In genomic region chrX:41516995-41517660, GRCh38 we compare ENCODE assay signal across 22 cellular contexts.
DNase-seq lines count a peak whose midpoint lies in the region; ATAC-seq and TF ChIP-seq lines count a peak whose summit lies in the region.
"Had no signal": no experiment of that assay in that cellular context is flagged by ENCODE, and none has a peak within 500 bp of the region (broad histone marks: within the 10 kb centered on the region; RNA-seq: fewer than 3 reads in every experiment).

No MANE protein-coding gene starts in this region.

- H3K9ac ChIP-seq in OCI-LY1 (ENCODE audit: low read length) = no peak overlapping the region

- no peak overlapping the region for H2AFZ ChIP-seq in OCI-LY1 (ENCODE audit: low read length)

- no peaks in the 10 kb centered on the region for H4K20me1 ChIP-seq in OCI-LY1 (ENCODE audit: insufficient read depth, low read length)

- H3K36me3 Mint-ChIP-seq in activated naive CD4-positive, alpha-beta T cell treated with anti-CD3 and anti-CD28 coated beads, Interleukin-2, amount 50 U/mL, for 72 hours = no peaks in the 10 kb centered on the region

- H3K36me3 ChIP-seq in OCI-LY1 (ENCODE audit: insufficient read depth, low read length) = peaks cover 6% of the 10 kb centered on the region; the same call in 1 of the 2 replicates
- H3K36me3 ChIP-seq: adrenal gland, lower lobe of right lung, prostate gland had no signal

- no peaks in the 10 kb centered on the region for H3K79me2 ChIP-seq in OCI-LY1 (ENCODE audit: insufficient read depth, low read length)

- no peak overlapping the region for H3K4me3 ChIP-seq in OCI-LY1 (ENCODE audit: low read depth, low read length, poor library complexity, severe bottlenecking)
- H3K4me3 ChIP-seq: adrenal gland, lower lobe of right lung, mucosa of descending colon, prostate gland, SK-N-MC, tibial artery had no signal

- peak; percentile 28 for DNase-seq in ELF-1 (ENCODE audit: low read depth, low spot score)
- DNase-seq in occipital lobe (lab: John Stamatoyannopoulos, UW) = peak; percentile 7
- DNase-seq in OCI-M2 (lab: John Stamatoyannopoulos, UW; ENCODE audit: unreplicated experiment) = no peak
- no peak for DNase-seq in activated naive CD4-positive, alpha-beta T cell treated with anti-CD3 and anti-CD28 coated beads, Interleukin-2, amount 50 U/mL, for 72 hours (ENCODE audit: low spot score in 2 of 2)
- DNase-seq: adrenal gland, kidney, lower lobe of right lung, mucosa of descending colon, NCI-H1694, NCI-H2227 treated with DMSO at 0.1 percent for 48 hours, T-helper 9 cell, tibial artery had no signal

- no peak for ATAC-seq in HG02610 (IDR thresholded peaks at IDR 0.05; ENCODE audit: unreplicated experiment)
- ATAC-seq in activated naive CD4-positive, alpha-beta T cell treated with anti-CD3 and anti-CD28 coated beads, Interleukin-2, amount 50 U/mL, for 72 hours = no peak
- ATAC-seq: lower lobe of right lung, mucosa of descending colon had no signal

- H3K27ac ChIP-seq in OCI-LY1 (ENCODE audit: low read depth, low read length, poor library complexity, severe bottlenecking) = peak overlapping the region; percentile 96
- peak overlapping the region; percentile 72 for H3K27ac ChIP-seq in cingulate gyrus (ENCODE audit: low read depth, low read length)
- H3K27ac ChIP-seq: adrenal gland, lower lobe of right lung, prostate gland, RWPE1, SK-N-MC, tibial artery had no signal

- no peaks in the 10 kb centered on the region for H3F3A ChIP-seq in OCI-LY1 (ENCODE audit: insufficient read depth, low read length)

- H3K4me2 ChIP-seq in OCI-LY1 (ENCODE audit: low read length) = peak overlapping the region; percentile 19; the same call in 1 of the 2 replicates

- H3K27me3 ChIP-seq in OCI-LY1 (ENCODE audit: insufficient read depth, low read length) = no peaks in the 10 kb centered on the region
- H3K27me3 ChIP-seq: tibial artery had no signal

- TF ChIP-seq CTCF in OCI-LY1 (IDR thresholded peaks at IDR 0.05; ENCODE audit: low read length) = no peak

- no peak overlapping the region for H3K27ac Mint-ChIP-seq in activated naive CD4-positive, alpha-beta T cell treated with anti-CD3 and anti-CD28 coated beads, Interleukin-2, amount 50 U/mL, for 72 hours
- H3K27ac Mint-ChIP-seq: CD14-positive monocyte; dendritic cell treated with granulocyte-macrophage colony-stimulating factor and Interleukin-4, amounts not matched to agents 40 ng/mL and 50 ng/mL, for 4 days; stimulated activated naive CD8-positive, alpha-beta T cell treated with anti-CD3 and anti-CD28 coated beads, Interleukin-15, Interleukin-2, amounts not matched to agents 100 ng/mL and 50 ng/mL, for 24 hours had no signal

- no peaks in the 10 kb centered on the region for H3K9me3 Mint-ChIP-seq in activated naive CD4-positive, alpha-beta T cell treated with anti-CD3 and anti-CD28 coated beads, Interleukin-2, amount 50 U/mL, for 72 hours
- H3K9me3 Mint-ChIP-seq: CD14-positive monocyte; dendritic cell treated with granulocyte-macrophage colony-stimulating factor and Interleukin-4, amounts not matched to agents 40 ng/mL and 50 ng/mL, for 4 days; neural crest cell; stimulated activated naive CD8-positive, alpha-beta T cell treated with anti-CD3 and anti-CD28 coated beads, Interleukin-15, Interleukin-2, amounts not matched to agents 100 ng/mL and 50 ng/mL, for 24 hours had no signal

- no peaks in the 10 kb centered on the region for H3K9me2 ChIP-seq in OCI-LY1 (ENCODE audit: low read depth, low read length)

- no peaks in the 10 kb centered on the region for H3K9me3 ChIP-seq in OCI-LY1 (ENCODE audit: low read length)
- H3K9me3 ChIP-seq: adrenal gland, lower lobe of right lung, mucosa of descending colon, prostate gland, tibial artery had no signal

- H3K4me1 ChIP-seq in OCI-LY1 (ENCODE audit: insufficient read depth, low read length, severe bottlenecking) = peaks cover 90% of the 10 kb centered on the region
- H3K4me1 ChIP-seq: adrenal gland, lower lobe of right lung, prostate gland had no signal

Comparison
In these comparisons a context has a peak if more than half of its experiments do, and no peak if none do; other contexts are left out.
1. DNase-seq: peak in ELF-1 (single experiment) and occipital lobe (single experiment); none in OCI-M2 (single experiment) and activated naive CD4-positive, alpha-beta T cell treated with anti-CD3 and anti-CD28 coated beads, Interleukin-2, amount 50 U/mL, for 72 hours (0 of 2).